ENCODE assay signal across 8 cellular contexts in the genomic region with DNA sequence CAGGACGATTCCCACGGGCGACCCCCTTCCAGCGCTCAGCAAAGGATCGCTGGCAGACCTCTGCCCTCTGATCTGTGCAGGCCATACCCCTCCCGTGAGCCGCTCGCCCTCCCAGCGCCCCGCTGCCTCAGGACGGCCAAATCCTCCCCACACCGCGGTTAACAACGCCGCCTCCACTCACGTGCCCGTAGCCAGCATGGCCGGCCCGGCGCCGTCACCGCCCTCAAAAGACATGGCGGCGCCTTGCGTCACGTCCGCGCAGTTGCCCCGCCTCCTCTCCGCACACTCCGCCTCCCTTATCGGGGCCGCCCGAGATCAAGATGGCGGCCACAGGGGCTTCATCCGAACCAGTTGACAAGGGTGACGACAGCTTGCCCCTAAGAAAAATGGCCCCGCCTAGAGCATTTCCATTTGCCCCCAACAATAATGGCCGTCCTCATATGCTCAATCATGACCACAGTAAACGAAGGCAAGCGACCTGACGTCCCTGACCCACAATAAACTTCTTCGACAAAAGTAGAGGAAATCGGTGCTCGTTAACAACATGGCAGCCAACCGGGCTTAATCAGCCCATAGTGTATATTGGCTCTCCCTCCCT. TPM values are rescaled to one million over a fixed set of nuclear protein-coding genes. Genes with fewer than 3 reads are reported as not detected.
DNase-seq lines count a peak whose midpoint lies in the region; ATAC-seq and TF ChIP-seq lines count a peak whose summit lies in the region.

No MANE protein-coding gene starts in this region.

- H3K4me3 ChIP-seq in DOHH2 (ENCODE audit: low read length) (peak overlapping the region; percentile 90), GM23248 (peak overlapping the region; percentile 96), fibroblast of pulmonary artery (replicated peaks; ENCODE audit: low read depth, low read length) (peak overlapping the region; percentile 99)

- H3K4me1 ChIP-seq in DOHH2 (ENCODE audit: control insufficient read depth, low read length) (peaks cover 22% of the 10 kb centered on the region), GM23248 (ENCODE audit: insufficient read depth) (peaks cover 10% of the 10 kb centered on the region)

- peaks cover 45% of the 10 kb centered on the region for H3K4me1 Mint-ChIP-seq in nephron progenitor cell
- H3K4me1 Mint-ChIP-seq in stimulated activated naive CD8-positive, alpha-beta T cell treated with anti-CD3 and anti-CD28 coated beads, Interleukin-15, amount 100 ng/mL, for 72 hours: peaks cover 50% of the 10 kb centered on the region

- H3K36me3 Mint-ChIP-seq in nephron progenitor cell (ENCODE audit: low read depth): peaks cover 28% of the 10 kb centered on the region

- H3K79me2 ChIP-seq in DOHH2 (ENCODE audit: control insufficient read depth, low read length): peaks cover 23% of the 10 kb centered on the region
- H3K79me2 ChIP-seq in GM23248 (ENCODE audit: insufficient read depth): peaks cover 51% of the 10 kb centered on the region

- H3K36me3 ChIP-seq in DOHH2 (ENCODE audit: control insufficient read depth, low read length): peaks cover 9% of the 10 kb centered on the region
- 0 out of 2 replicates have a peak, but pooled peaks cover 3% of the 10 kb centered on the region for H3K36me3 ChIP-seq in GM23248 (ENCODE audit: low read depth)

- H3K9me2 ChIP-seq in DOHH2 (replicated peaks; ENCODE audit: control insufficient read depth, low read length) (no peaks in the 10 kb centered on the region), GM23248 (ENCODE audit: insufficient read depth) (no peaks in the 10 kb centered on the region)

- H2AFZ ChIP-seq in GM23248: peak overlapping the region; percentile 85

- H3K4me2 ChIP-seq in DOHH2 (ENCODE audit: low read length): peak overlapping the region; percentile 96
- H3K4me2 ChIP-seq in GM23248 (ENCODE audit: unreplicated experiment): peak overlapping the region; percentile 93

- in situ Hi-C loops in GM23248 (cut with MboI): no loop called here

- H4K20me1 ChIP-seq in DOHH2 (ENCODE audit: control insufficient read depth, insufficient read depth, low read depth, low read length) (no peaks in the 10 kb centered on the region), GM23248 (ENCODE audit: insufficient read depth) (no peaks in the 10 kb centered on the region)

- peak overlapping the region; percentile 98 for H3K9ac ChIP-seq in GM23248

- H3K9me3 ChIP-seq in DOHH2 (ENCODE audit: control insufficient read depth, insufficient read depth, low read length) (no peaks in the 10 kb centered on the region), GM23248 (ENCODE audit: low read depth) (no peaks in the 10 kb centered on the region)

- WGBS in GM23248 (ENCODE audit: low coverage in 1 of 2, low lambda C conversion rate in 2 of 2, missing lambda C conversion rate in 2 of 2), 2 experiments: 0 to 1% methylated on average over 39 to 45 of the region's 46 CpGs

- no peak overlapping the region for H3K4me3 Mint-ChIP-seq in nephron progenitor cell
- no peak overlapping the region for H3K4me3 Mint-ChIP-seq in stimulated activated naive CD8-positive, alpha-beta T cell treated with anti-CD3 and anti-CD28 coated beads, Interleukin-15, amount 100 ng/mL, for 72 hours

- H3K9me3 Mint-ChIP-seq in nephron progenitor cell: no peaks in the 10 kb centered on the region
- H3K9me3 Mint-ChIP-seq in stimulated activated naive CD8-positive, alpha-beta T cell treated with anti-CD3 and anti-CD28 coated beads, Interleukin-15, amount 100 ng/mL, for 72 hours: no peaks in the 10 kb centered on the region

- no peaks in the 10 kb centered on the region for H3K27me3 ChIP-seq in DOHH2 (ENCODE audit: control insufficient read depth, low read length)
- no peaks in the 10 kb centered on the region for H3K27me3 ChIP-seq in GM23248 (replicated peaks; ENCODE audit: insufficient read depth)

- H3K27ac ChIP-seq in DOHH2 (ENCODE audit: low read depth, low read length): peak overlapping the region; percentile 79
- H3K27ac ChIP-seq in GM23248: peak overlapping the region; percentile 95

- H3F3A ChIP-seq in DOHH2 (ENCODE audit: control insufficient read depth, insufficient read depth): no peaks in the 10 kb centered on the region
- no peaks in the 10 kb centered on the region for H3F3A ChIP-seq in GM23248 (ENCODE audit: insufficient read depth)

- H3K27me3 Mint-ChIP-seq in nephron progenitor cell (ENCODE audit: low read depth, poor library complexity): no peaks in the 10 kb centered on the region
- H3K27me3 Mint-ChIP-seq in stimulated activated naive CD8-positive, alpha-beta T cell treated with anti-CD3 and anti-CD28 coated beads, Interleukin-15, amount 100 ng/mL, for 72 hours: no peaks in the 10 kb centered on the region

- TF ChIP-seq CTCF in DOHH2 (IDR thresholded peaks at IDR 0.05; ENCODE audit: low read depth, low read length, poor library complexity, severe bottlenecking) (no peak), fibroblast of pulmonary artery (IDR thresholded peaks at IDR 0.05; ENCODE audit: low read length, missing control alignments) (no peak), nephron progenitor cell (IDR thresholded peaks at IDR 0.05) (no peak)

- DNase-seq in GM23248 (peak; percentile 99), LHCN-M2 (ENCODE audit: low read depth) (peak; percentile 98), RKO (ENCODE audit: low spot score) (peak; percentile 98), fibroblast of pulmonary artery (ENCODE audit: low read depth) (peak; percentile 99), nephron progenitor cell (peak; percentile 97)
- DNase-seq in activated T-helper 1 cell treated with anti-CD3 and anti-CD28 coated beads, Interleukin-2, amount 50 U/mL, for 16 hours (ENCODE audit: low read depth in 1 of 2, low spot score in 1 of 2): peak; percentile 95 to 97
- peak; percentile 98 to 99 for DNase-seq in stimulated activated naive CD8-positive, alpha-beta T cell treated with anti-CD3 and anti-CD28 coated beads, Interleukin-15, amount 100 ng/mL, for 72 hours

- H3K27ac Mint-ChIP-seq in nephron progenitor cell: no peak overlapping the region
- H3K27ac Mint-ChIP-seq in stimulated activated naive CD8-positive, alpha-beta T cell treated with anti-CD3 and anti-CD28 coated beads, Interleukin-15, amount 100 ng/mL, for 72 hours: no peak overlapping the region

- ATAC-seq in stimulated activated naive CD8-positive, alpha-beta T cell treated with anti-CD3 and anti-CD28 coated beads, Interleukin-15, amount 100 ng/mL, for 72 hours: peak; percentile 64

RNA-seq across cellular contexts. Expression of gene AKT1S1, which starts 0.6 kb away (rescaled TPM):
- total RNA-seq in GM23248 (2014; rRNA removed; shearing (Covaris generic)): 11.6 and 17.3 TPM in 2 replicates
- 60.4 and 65.2 TPM in 2 replicates for polyA plus RNA-seq in GM23248 (2016; fragmentation: Nextera tagmentation; extraction: Ambion mirVana)
- 17.1 and 20.7 TPM in 2 replicates for total RNA-seq in LHCN-M2 (2014; rRNA removed)
- polyA plus RNA-seq in LHCN-M2 (2012): 78.2 TPM

RNA-seq across cellular contexts. Expression of gene TBC1D17, which starts 1.0 kb away (rescaled TPM):
- total RNA-seq in GM23248 (2014; rRNA removed; shearing (Covaris generic)): 6.3 and 6.6 TPM in 2 replicates
- 32.4 and 33.0 TPM in 2 replicates for polyA plus RNA-seq in GM23248 (2016; fragmentation: Nextera tagmentation; extraction: Ambion mirVana)
- 7.5 and 9.8 TPM in 2 replicates for total RNA-seq in LHCN-M2 (2014; rRNA removed)
- 40.4 TPM for polyA plus RNA-seq in LHCN-M2 (2012)

RNA-seq across cellular contexts. Expression of gene PNKP, which starts 9.1 kb away (rescaled TPM):
- 31.5 and 35.9 TPM in 2 replicates for total RNA-seq in GM23248 (2014; rRNA removed; shearing (Covaris generic))
- 32.7 and 42.2 TPM in 2 replicates for polyA plus RNA-seq in GM23248 (2016; fragmentation: Nextera tagmentation; extraction: Ambion mirVana)
- total RNA-seq in LHCN-M2 (2014; rRNA removed): 51.3 and 51.6 TPM in 2 replicates
- 56.5 TPM for polyA plus RNA-seq in LHCN-M2 (2012)

RNA-seq across cellular contexts. Expression of gene IL4I1, which starts 20.2 kb away (rescaled TPM):
- total RNA-seq in GM23248 (2014; rRNA removed; shearing (Covaris generic)): not detected in 2 replicates
- 0.66 and 0.91 TPM in 2 replicates for polyA plus RNA-seq in GM23248 (2016; fragmentation: Nextera tagmentation; extraction: Ambion mirVana)
- total RNA-seq in LHCN-M2 (2014; rRNA removed): 0.34 TPM in 1 of 2 replicates, not detected in the other
- 1.1 TPM for polyA plus RNA-seq in LHCN-M2 (2012)

RNA-seq across cellular contexts. Expression of gene PTOV1, which starts 25.6 kb away (rescaled TPM):
- 53.1 and 88.0 TPM in 2 replicates for total RNA-seq in GM23248 (2014; rRNA removed; shearing (Covaris generic))
- polyA plus RNA-seq in GM23248 (2016; fragmentation: Nextera tagmentation; extraction: Ambion mirVana): 88.9 and 91.7 TPM in 2 replicates
- 93.5 and 109 TPM in 2 replicates for total RNA-seq in LHCN-M2 (2014; rRNA removed)
- polyA plus RNA-seq in LHCN-M2 (2012): 146 TPM

Comparison
In these comparisons a context has a peak if more than half of its experiments do, and no peak if none do; other contexts are left out.
1. Peak in every context shown above with its lines: DNase-seq, ATAC-seq, H3K4me3 ChIP-seq and H3K27ac ChIP-seq.